Comparison of ENCODE assay signal across 8 cellular contexts in the genomic region with DNA sequence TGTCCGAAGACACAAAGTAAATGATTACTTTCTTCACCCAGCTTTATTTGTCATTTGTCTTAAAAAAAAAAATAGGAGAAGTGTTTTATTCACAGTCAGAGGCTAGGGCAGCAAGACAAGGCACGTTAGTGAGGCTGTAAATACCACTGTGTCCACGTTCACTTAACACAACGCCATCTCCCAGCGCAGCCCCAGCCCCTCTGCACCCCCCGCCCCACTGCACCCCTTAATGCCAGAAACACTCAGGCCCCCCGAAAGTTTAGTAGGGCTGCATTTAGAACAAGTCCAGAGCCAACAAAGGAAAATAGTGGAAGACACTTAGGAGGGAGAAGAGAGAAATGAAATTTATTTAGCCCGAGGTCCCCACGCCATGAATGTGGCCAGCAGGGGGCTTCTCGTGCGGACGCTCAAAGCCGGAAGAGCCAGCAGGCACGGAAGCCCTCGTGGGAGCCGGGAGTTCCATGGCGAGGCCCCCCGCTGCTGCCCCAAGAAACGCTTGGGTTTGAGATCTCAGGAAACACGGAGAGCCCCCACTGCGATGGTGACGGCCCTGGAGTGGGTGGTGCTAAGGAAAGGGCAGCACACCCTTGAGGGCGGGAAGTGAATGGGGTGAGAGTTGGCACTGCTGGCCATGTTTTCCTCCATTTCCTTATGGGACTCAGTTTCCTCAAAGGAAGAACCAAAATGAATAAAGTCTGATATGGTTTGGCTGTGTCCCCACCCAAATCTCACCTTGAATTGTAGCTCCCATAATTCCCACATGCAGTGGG. TPM values are rescaled to one million over a fixed set of nuclear protein-coding genes. Genes with fewer than 3 reads are reported as not detected.
DNase-seq lines count a peak whose midpoint lies in the region; ATAC-seq and TF ChIP-seq lines count a peak whose summit lies in the region.

No MANE protein-coding gene starts in this region.

- H3K27ac Mint-ChIP-seq in T-helper 2 cell treated with Interferon-gamma antibody and Interleukin-4, amounts not matched to agents 5 μg/mL and 100 μg/mL, for 36 hours = peak overlapping the region; percentile 19
- H3K27ac Mint-ChIP-seq in brain = peak overlapping the region in 3 of 5 experiments; percentile 63 to 83 (median 81)

- peaks cover 29% of the 10 kb centered on the region for H3K4me1 Mint-ChIP-seq in T-helper 2 cell treated with Interferon-gamma antibody and Interleukin-4, amounts not matched to agents 5 μg/mL and 100 μg/mL, for 36 hours (ENCODE audit: low read depth)
- H3K4me1 Mint-ChIP-seq in brain = peaks cover 41% of the 10 kb centered on the region

- no peaks in the 10 kb centered on the region for H3K36me3 ChIP-seq in skeletal muscle satellite cell (ENCODE audit: insufficient read depth, low read length)

- H3K4me2 ChIP-seq in skeletal muscle satellite cell (ENCODE audit: low read length) = peak overlapping the region; percentile 83

- peak overlapping the region; percentile 62 for H3K4me3 ChIP-seq in skeletal muscle satellite cell (ENCODE audit: low read length)

- H3K4me1 ChIP-seq in skeletal muscle satellite cell (ENCODE audit: control insufficient read depth, insufficient read depth, low read length) = peaks cover 12% of the 10 kb centered on the region

- ATAC-seq in HG03460 (IDR thresholded peaks at IDR 0.05; ENCODE audit: unreplicated experiment) = no peak
- ATAC-seq in GM21619 (IDR thresholded peaks at IDR 0.05; ENCODE audit: unreplicated experiment) = no peak

- peaks cover 10% of the 10 kb centered on the region for H3K9me3 Mint-ChIP-seq in T-helper 2 cell treated with Interferon-gamma antibody and Interleukin-4, amounts not matched to agents 5 μg/mL and 100 μg/mL, for 36 hours
- peaks cover 1 to 20% (median 4%) of the 10 kb centered on the region in 5 experiments for H3K9me3 Mint-ChIP-seq in brain

- DNase-seq in EL (peak; percentile 46), HuH-7 (ENCODE audit: low spot score) (peak; percentile 79), iPS DF 4.7 (ENCODE audit: extremely low read depth, low spot score) (peak; percentile 11)
- DNase-seq in T-helper 2 cell treated with Interferon-gamma antibody and Interleukin-4, amounts not matched to agents 5 μg/mL and 100 μg/mL, for 36 hours (ENCODE audit: low spot score) = peak; percentile 12

- peak; percentile 53 to 63 for TF ChIP-seq CTCF in brain (conservative IDR thresholded peaks at IDR 0.05)

- no peaks in the 10 kb centered on the region for H3K9me3 ChIP-seq in skeletal muscle satellite cell (replicated peaks; ENCODE audit: low read length)

- H3K27me3 ChIP-seq in skeletal muscle satellite cell (ENCODE audit: control insufficient read depth, insufficient read depth, low read length) = peaks cover 33% of the 10 kb centered on the region

- no peaks in the 10 kb centered on the region for H3K36me3 Mint-ChIP-seq in T-helper 2 cell treated with Interferon-gamma antibody and Interleukin-4, amounts not matched to agents 5 μg/mL and 100 μg/mL, for 36 hours (ENCODE audit: low read depth)
- no peaks in the 10 kb centered on the region for H3K36me3 Mint-ChIP-seq in brain

- H3K27me3 Mint-ChIP-seq in T-helper 2 cell treated with Interferon-gamma antibody and Interleukin-4, amounts not matched to agents 5 μg/mL and 100 μg/mL, for 36 hours (ENCODE audit: low read depth) = peaks cover 26% of the 10 kb centered on the region
- H3K27me3 Mint-ChIP-seq in brain = peaks cover 11% of the 10 kb centered on the region

- H3K9ac ChIP-seq in skeletal muscle satellite cell (ENCODE audit: low read depth, low read length) = peak overlapping the region; percentile 50

- H3K4me3 Mint-ChIP-seq in T-helper 2 cell treated with Interferon-gamma antibody and Interleukin-4, amounts not matched to agents 5 μg/mL and 100 μg/mL, for 36 hours = peak overlapping the region; percentile 73
- peak overlapping the region in 2 of 5 experiments; percentile 28 to 45 for H3K4me3 Mint-ChIP-seq in brain

RNA-seq across cellular contexts. Expression of a gene that starts 50.2 kb away (rescaled TPM):
- not detected for polyA plus RNA-seq in brain (ENCODE audit: insufficient read depth, low read depth, low replicate concordance)
- under 0.01 TPM in 1 of 2 replicates, not detected in the other for total RNA-seq in skeletal muscle satellite cell (2012; rRNA removed)

Comparison
In these comparisons a context has a peak if more than half of its experiments do, and no peak if none do; other contexts are left out.
1. DNase-seq: peak in every context shown above with its lines; median percentile 79 in HuH-7; 46 in EL; 12 in T-helper 2 cell treated with Interferon-gamma antibody and Interleukin-4, amounts not matched to agents 5 μg/mL and 100 μg/mL, for 36 hours; 11 in iPS DF 4.7.